In the genomic region with DNA sequence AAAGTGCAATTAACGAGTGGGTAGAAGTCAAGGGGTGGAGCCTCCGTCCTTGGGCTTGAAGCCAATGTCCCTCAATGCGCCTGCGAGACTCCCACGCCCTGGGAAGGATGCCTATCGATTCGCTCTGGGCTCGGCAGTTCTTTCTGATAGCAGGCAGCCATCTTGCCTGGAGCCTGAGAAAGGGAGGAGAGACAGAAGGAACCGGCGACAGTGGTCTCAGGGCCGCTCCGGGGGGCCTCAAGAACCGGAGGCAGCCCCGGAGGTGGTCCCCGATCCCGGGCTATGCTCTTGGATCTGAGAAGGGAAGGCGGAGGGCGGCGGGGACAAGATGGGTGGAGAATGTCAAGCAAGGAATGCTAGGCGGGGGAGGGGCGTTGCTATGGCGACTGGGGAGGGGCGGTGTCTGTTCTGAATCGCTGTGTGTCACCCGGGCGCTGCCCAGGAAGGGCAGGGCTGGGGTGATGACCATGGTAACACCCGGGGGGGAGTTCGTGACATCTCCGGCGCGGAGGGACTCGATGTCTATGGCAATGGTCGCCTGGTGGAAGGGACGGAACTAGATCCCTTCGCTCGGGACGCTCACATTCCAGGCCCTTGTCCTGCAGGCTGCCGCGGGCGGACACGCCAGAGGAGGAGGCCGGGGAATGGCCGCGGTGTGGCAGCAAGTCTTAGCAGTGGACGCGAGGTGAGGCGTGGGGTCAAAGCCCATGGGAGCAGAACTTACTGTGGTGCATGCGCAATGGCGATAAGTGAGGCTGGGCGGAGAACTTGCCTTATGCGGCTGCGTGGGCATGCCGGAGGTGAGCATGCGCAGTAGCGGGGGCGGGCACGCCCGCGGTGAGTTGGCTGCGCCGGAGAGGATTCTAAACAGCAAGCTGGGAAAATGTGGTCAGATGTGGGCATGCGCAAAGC, we compare ENCODE assay signal across 8 cellular contexts. TPM values are rescaled to one million over a fixed set of nuclear protein-coding genes. Genes with fewer than 3 reads are reported as not detected.
DNase-seq lines count a peak whose midpoint lies in the region; ATAC-seq and TF ChIP-seq lines count a peak whose summit lies in the region.

Gene WDR13, plus strand, starts transcription at position 140 of the 912 bp plus-strand sequence. Its CDS starts 505 bp downstream, at position 645.

- peak in 1 of 4 donors; percentile 59 for TF ChIP-seq POLR2A in esophagus squamous epithelium (IDR thresholded peaks at IDR 0.05)

- H3K9me3 ChIP-seq in esophagus squamous epithelium: no peaks in the 10 kb centered on the region

- H3K27ac Mint-ChIP-seq in activated T-helper 1 cell treated with anti-CD3 and anti-CD28 coated beads, Interleukin-12 subunit alpha, Interleukin-12 subunit beta, Interleukin-2, Interleukin-4 antibody, amounts not matched to agents 30 ng/mL and 10 ng/mL and 1 ng/mL, durations not matched to agents 14 hours and 24 hours and 36 hours: peak within 1 kb of the TSS; percentile 94

- H3K4me1 Mint-ChIP-seq in activated T-helper 1 cell treated with anti-CD3 and anti-CD28 coated beads, Interleukin-12 subunit alpha, Interleukin-12 subunit beta, Interleukin-2, Interleukin-4 antibody, amounts not matched to agents 30 ng/mL and 10 ng/mL and 1 ng/mL, durations not matched to agents 14 hours and 24 hours and 36 hours (ENCODE audit: low read depth): peaks cover 12% of the 10 kb centered on the region

- peak in 1 of 6 experiments; percentile 2 for TF ChIP-seq CTCF in esophagus squamous epithelium (IDR thresholded peaks at IDR 0.05)

- H3K4me3 ChIP-seq in esophagus squamous epithelium: peak within 1 kb of the TSS; percentile 53 to 81 (median 59)

- ATAC-seq in GM21723 (IDR thresholded peaks at IDR 0.05; ENCODE audit: unreplicated experiment): peak; percentile 68

- DNase-seq in DMS153 treated with DMSO at 0.1 percent for 48 hours (lab: John Stamatoyannopoulos, UW; ENCODE audit: unreplicated experiment) (peak; percentile 69), LHCN-M2 (ENCODE audit: low read depth) (peak; percentile 92), RPMI7951 (ENCODE audit: low read depth) (peak; percentile 94), esophagus squamous epithelium (lab: John Stamatoyannopoulos, UW) (peak; percentile 56), myocyte (ENCODE audit: low read depth) (peak; percentile 95)
- DNase-seq in activated T-helper 1 cell treated with anti-CD3 and anti-CD28 coated beads, Interleukin-12 subunit alpha, Interleukin-12 subunit beta, Interleukin-2, Interleukin-4 antibody, amounts not matched to agents 30 ng/mL and 10 ng/mL and 1 ng/mL, durations not matched to agents 14 hours and 24 hours and 36 hours (ENCODE audit: low spot score): peak; percentile 87
- peak; percentile 84 to 85 for DNase-seq in stimulated activated CD8-positive, alpha-beta memory T cell treated with anti-CD3 and anti-CD28 coated beads, Interleukin-7, amount 100 ng/mL, for 4 hours (ENCODE audit: low read depth in 2 of 2)

- H3K27me3 Mint-ChIP-seq in activated T-helper 1 cell treated with anti-CD3 and anti-CD28 coated beads, Interleukin-12 subunit alpha, Interleukin-12 subunit beta, Interleukin-2, Interleukin-4 antibody, amounts not matched to agents 30 ng/mL and 10 ng/mL and 1 ng/mL, durations not matched to agents 14 hours and 24 hours and 36 hours (ENCODE audit: insufficient read depth): no peaks in the 10 kb centered on the region

- 0 to 40% methylated on average over 7 to 31 of the region's 62 CpGs for WGBS in esophagus squamous epithelium, 2 donors

- H3K27me3 ChIP-seq in esophagus squamous epithelium: no peaks in the 10 kb centered on the region

- peaks cover 5 to 41% (median 12%) of the 10 kb centered on the region in 3 donors for H3K36me3 ChIP-seq in esophagus squamous epithelium

- peaks cover 0 to 16% (median 5%) of the 10 kb centered on the region in 3 donors for H3K4me1 ChIP-seq in esophagus squamous epithelium

- peak within 1 kb of the TSS; percentile 93 to 99 (median 96) for H3K27ac ChIP-seq in esophagus squamous epithelium

- H3K4me3 Mint-ChIP-seq in activated T-helper 1 cell treated with anti-CD3 and anti-CD28 coated beads, Interleukin-12 subunit alpha, Interleukin-12 subunit beta, Interleukin-2, Interleukin-4 antibody, amounts not matched to agents 30 ng/mL and 10 ng/mL and 1 ng/mL, durations not matched to agents 14 hours and 24 hours and 36 hours: peak within 1 kb of the TSS; percentile 88

- intact Hi-C loops in activated T-helper 1 cell treated with anti-CD3 and anti-CD28 coated beads, Interleukin-12 subunit alpha, Interleukin-12 subunit beta, Interleukin-2, Interleukin-4 antibody, amounts not matched to agents 30 ng/mL and 10 ng/mL and 1 ng/mL, durations not matched to agents 14 hours and 24 hours and 36 hours (cut with micrococcal nuclease): loop anchor here (1.0 to 10.0 kb wide), 11 partner anchors 23 to 1327 kb away; partner anchors contain the start of genes CLCN5, FTSJ1, HDAC6 and PORCN
- intact Hi-C loops in esophagus squamous epithelium (cut with DNase I): no loop called here

- H3K9me3 Mint-ChIP-seq in activated T-helper 1 cell treated with anti-CD3 and anti-CD28 coated beads, Interleukin-12 subunit alpha, Interleukin-12 subunit beta, Interleukin-2, Interleukin-4 antibody, amounts not matched to agents 30 ng/mL and 10 ng/mL and 1 ng/mL, durations not matched to agents 14 hours and 24 hours and 36 hours: no peaks in the 10 kb centered on the region

- peaks cover 1% of the 10 kb centered on the region for H3K36me3 Mint-ChIP-seq in activated T-helper 1 cell treated with anti-CD3 and anti-CD28 coated beads, Interleukin-12 subunit alpha, Interleukin-12 subunit beta, Interleukin-2, Interleukin-4 antibody, amounts not matched to agents 30 ng/mL and 10 ng/mL and 1 ng/mL, durations not matched to agents 14 hours and 24 hours and 36 hours (ENCODE audit: low read depth)

RNA-seq across cellular contexts. Expression of gene WDR13, which starts in this region (rescaled TPM):
- total RNA-seq in LHCN-M2 (2014; rRNA removed) (131 and 133 TPM in 2 replicates), esophagus squamous epithelium (10 to 100 TPM; 50.5 to 86.6 (median 68.5) TPM), myocyte (110 and 139 TPM in 2 replicates)
- 161 TPM for polyA plus RNA-seq in LHCN-M2 (2012)
- 62.4 and 74.1 TPM in 2 replicates for total RNA-seq in RPMI7951 (2014; rRNA removed; shearing (Covaris generic))
- 36.3 and 36.5 TPM in 2 replicates for total RNA-seq in activated T-helper 1 cell treated with anti-CD3 and anti-CD28 coated beads, Interleukin-12 subunit alpha, Interleukin-12 subunit beta, Interleukin-2, Interleukin-4 antibody, amounts not matched to agents 30 ng/mL and 10 ng/mL and 1 ng/mL, durations not matched to agents 14 hours and 24 hours and 36 hours
- polyA plus RNA-seq in myocyte (2012): 184 TPM

Comparison
In these comparisons a context has a peak if more than half of its experiments do, and no peak if none do; other contexts are left out.
1. Peak in every context shown above with its lines: DNase-seq, ATAC-seq, H3K4me3 ChIP-seq and H3K27ac ChIP-seq.